Comparison of ENCODE assay signal across 8 cellular contexts in the genomic region with DNA sequence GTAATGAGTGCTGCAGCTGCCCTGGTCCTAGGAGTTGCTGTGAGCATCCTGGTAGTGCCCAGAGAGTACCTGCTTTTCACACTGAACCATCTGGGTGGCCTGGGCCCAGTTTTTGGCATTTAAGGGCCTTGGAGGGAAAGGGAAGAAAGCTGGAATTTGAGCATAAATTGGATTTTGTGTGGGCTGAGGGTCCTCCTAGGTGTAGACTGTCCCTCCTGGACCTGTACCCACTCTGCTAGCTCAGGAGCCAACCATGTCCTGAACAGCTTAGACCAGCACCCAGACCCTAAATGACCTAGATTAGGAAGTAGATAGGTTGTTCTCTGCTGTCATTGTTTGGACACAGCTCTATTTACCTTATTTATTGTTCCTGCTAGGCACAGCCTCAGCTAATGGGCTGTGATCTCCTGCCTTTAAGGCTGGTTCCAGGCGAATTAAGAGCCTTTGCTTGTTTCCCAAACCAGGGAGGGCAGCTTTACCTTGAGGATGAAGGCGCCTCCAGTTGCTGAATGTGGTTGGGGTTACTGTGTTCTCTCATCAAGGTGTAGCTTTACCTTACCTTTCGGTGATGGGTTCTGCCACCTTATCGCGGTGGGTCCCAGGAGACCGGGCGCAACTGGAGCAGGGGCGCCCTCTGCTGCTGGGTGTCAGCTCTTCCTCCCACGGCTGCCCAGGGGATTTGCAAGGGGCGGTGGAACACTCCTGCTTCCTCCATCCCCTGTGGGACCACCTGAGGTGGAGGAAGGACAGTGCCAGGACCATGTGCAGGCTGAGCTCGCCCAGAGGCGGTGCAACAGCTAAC. TPM values are rescaled to one million over a fixed set of nuclear protein-coding genes. Genes with fewer than 3 reads are reported as not detected.
DNase-seq lines count a peak whose midpoint lies in the region; ATAC-seq and TF ChIP-seq lines count a peak whose summit lies in the region.

No MANE protein-coding gene starts in this region.

- peaks cover 10% of the 10 kb centered on the region for H3K4me1 Mint-ChIP-seq in osteocyte (ENCODE audit: unreplicated experiment)

- no peaks in the 10 kb centered on the region for H3K9me3 ChIP-seq in upper lobe of left lung

- H3K27ac Mint-ChIP-seq in osteocyte (ENCODE audit: unreplicated experiment), result no peak overlapping the region

- TF ChIP-seq EP300 in upper lobe of left lung (IDR thresholded peaks at IDR 0.05), result no peak

- H3K36me3 Mint-ChIP-seq in osteocyte (ENCODE audit: unreplicated experiment), result no peaks in the 10 kb centered on the region

- ATAC-seq in upper lobe of left lung (ENCODE audit: low FRiP score in 2 of 2) (peak; percentile 72 to 76), HG03460 (IDR thresholded peaks at IDR 0.05; ENCODE audit: unreplicated experiment) (no peak)

- H3K36me3 ChIP-seq in upper lobe of left lung, result peaks cover 0 to 3% (median 1%) of the 10 kb centered on the region in 4 donors

- TF ChIP-seq CTCF in HL-60 (IDR thresholded peaks at IDR 0.05; ENCODE audit: insufficient read depth, low read length), result peak; percentile 53
- peak; percentile 83 for TF ChIP-seq CTCF in fibroblast of villous mesenchyme (IDR thresholded peaks at IDR 0.05; ENCODE audit: insufficient read depth, low read depth, low read length)
- TF ChIP-seq CTCF in osteocyte (IDR thresholded peaks at IDR 0.05), result peak; percentile 71
- TF ChIP-seq CTCF in upper lobe of left lung (IDR thresholded peaks at IDR 0.05), result peak; percentile 73 to 90 (median 84)

- 15 to 34% methylated on average over 5 to 12 of the region's 12 CpGs for WGBS in upper lobe of left lung, 2 donors

- peaks cover 44 to 52% (median 48%) of the 10 kb centered on the region in 4 donors for H3K4me1 ChIP-seq in upper lobe of left lung

- no peaks in the 10 kb centered on the region for H3K9me3 Mint-ChIP-seq in osteocyte (ENCODE audit: unreplicated experiment)

- H3K27me3 Mint-ChIP-seq in osteocyte (ENCODE audit: unreplicated experiment), result peaks cover 5% of the 10 kb centered on the region

- TF ChIP-seq POLR2A in upper lobe of left lung (IDR thresholded peaks at IDR 0.05), result no peak

- H3K4me3 Mint-ChIP-seq in osteocyte (ENCODE audit: unreplicated experiment), result no peak overlapping the region

- H3K4me3 ChIP-seq in HL-60 (replicated peaks; ENCODE audit: insufficient read depth, low read length) (no peak overlapping the region), fibroblast of villous mesenchyme (ENCODE audit: low read depth, low read length) (no peak overlapping the region), upper lobe of left lung (peak overlapping the region in 1 of 4 donors; percentile 5)

- H3K27ac ChIP-seq in HL-60 (replicated peaks), result peak overlapping the region; percentile 44
- peak overlapping the region in 3 of 4 donors; percentile 6 to 61 (median 37) for H3K27ac ChIP-seq in upper lobe of left lung

- DNase-seq in Daoy (ENCODE audit: low read depth), result peak; percentile 71
- DNase-seq in HL-60 (ENCODE audit: low read depth in 1 of 2, low spot score in 1 of 2), result peak; percentile 44 to 71
- DNase-seq in OCI-M1 (lab: John Stamatoyannopoulos, UW), result peak; percentile 67
- DNase-seq in activated T-helper 1 cell treated with Interleukin-2 at 50 U/mL for 16 hours (ENCODE audit: low read depth), result peak; percentile 67
- DNase-seq in fibroblast of villous mesenchyme (ENCODE audit: low read depth), result peak; percentile 36
- no peak for DNase-seq in osteocyte (ENCODE audit: extremely low spot score, unreplicated experiment)
- DNase-seq in upper lobe of left lung, result peak; percentile 77 to 89

- H3K27me3 ChIP-seq in HL-60 (ENCODE audit: insufficient read depth, poor library complexity, severe bottlenecking) (no peaks in the 10 kb centered on the region), upper lobe of left lung (no peaks in the 10 kb centered on the region)

RNA-seq across cellular contexts. Expression of gene ITGA6, which starts 34.4 kb away (rescaled TPM):
- total RNA-seq in Daoy (2014; rRNA removed; shearing (Covaris generic)), result 27.4 and 42.4 TPM in 2 replicates
- total RNA-seq in fibroblast of villous mesenchyme (58.0 and 131 TPM in 2 replicates), osteocyte (4.2 and 5.1 TPM in 2 replicates), upper lobe of left lung (10 to 100 TPM; 38.1 to 99.7 (median 57.9) TPM)
